ENCODE assay signal across 1 cellular context in genomic region chr19:45075215-45076028, GRCh38.
A peak's percentile ranks its signal among the peaks of the same experiment; 100 is the strongest.
TF ChIP-seq lines count a peak whose summit lies in the region.

No MANE protein-coding gene starts in this region.

TF ChIP-seq in K562, 482 proteins besides CTCF, POLR2A, EP300 and RAD21 (continues in another document):
- TF ChIP-seq VEZF1 (CRISPR knock-in tag; IDR thresholded peaks at IDR 0.05) (peak; percentile 99), HNRNPL (IDR thresholded peaks at IDR 0.05; ENCODE audit: low read depth, low read length) (no peak), NR2C1 (IDR thresholded peaks at IDR 0.05) (peak; percentile 53; the same call in 1 of the 2 replicates), NR2C1 (tag; IDR thresholded peaks at IDR 0.05) (peak; percentile 63; the same call in 1 of the 2 replicates), WHSC1 (IDR thresholded peaks at IDR 0.05; ENCODE audit: low read length) (no peak), PHB (CRISPR knock-in tag; IDR thresholded peaks at IDR 0.05) (no peak), NCOA6 (IDR thresholded peaks at IDR 0.05) (peak; percentile 57; the same call in 1 of the 2 replicates), ZNF12 (CRISPR knock-in tag; IDR thresholded peaks at IDR 0.05) (no peak), ZNF318 (IDR thresholded peaks at IDR 0.05; ENCODE audit: borderline replicate concordance in 1 of 2, low read depth in 1 of 2) (no peak), EHMT2 (IDR thresholded peaks at IDR 0.05) (no peak), ZNF592 (IDR thresholded peaks at IDR 0.05) (no peak), CTCFL (IDR thresholded peaks at IDR 0.05; ENCODE audit: borderline replicate concordance, insufficient read depth, low read depth, low read length, poor library complexity, severe bottlenecking) (no peak), SPI1 (IDR thresholded peaks at IDR 0.05; ENCODE audit: borderline replicate concordance, low read depth, low read length) (peak; percentile 53; the same call in 1 of the 2 replicates), PREB (CRISPR knock-in tag; IDR thresholded peaks at IDR 0.05) (peak; percentile 48; the same call in 1 of the 2 replicates), E2F8 (IDR thresholded peaks at IDR 0.05; ENCODE audit: low read depth, partially characterized antibody) (no peak), ZBTB9 (CRISPR knock-in tag; IDR thresholded peaks at IDR 0.05) (no peak), ZBTB17 (CRISPR knock-in tag; IDR thresholded peaks at IDR 0.05) (no peak), STAG1 (CRISPR knock-in tag; IDR thresholded peaks at IDR 0.05; ENCODE audit: borderline replicate concordance) (0 out of 2 replicates have a peak, but pooled peaks have one; percentile 12), NFRKB (IDR thresholded peaks at IDR 0.05; ENCODE audit: low read depth) (no peak), MTA1 (IDR thresholded peaks at IDR 0.05; ENCODE audit: borderline replicate concordance) (no peak), NEUROD1 (IDR thresholded peaks at IDR 0.05; ENCODE audit: borderline replicate concordance, low read depth, low read length, partially characterized antibody) (no peak), ZNF347 (CRISPR knock-in tag; IDR thresholded peaks at IDR 0.05; ENCODE audit: low read depth) (no peak), RBM22 (IDR thresholded peaks at IDR 0.05; ENCODE audit: low read depth, low read length, poor library complexity, severe bottlenecking) (peak; percentile 1), NUFIP1 (IDR thresholded peaks at IDR 0.05; ENCODE audit: partially characterized antibody) (no peak), BRD9 (IDR thresholded peaks at IDR 0.05; ENCODE audit: low read depth, partially characterized antibody) (no peak), ZNF232 (CRISPR knock-in tag; IDR thresholded peaks at IDR 0.05) (no peak), ZNF740 (CRISPR knock-in tag; IDR thresholded peaks at IDR 0.05) (peak; percentile 95), ZNF740 (tag; IDR thresholded peaks at IDR 0.05) (peak in 1 of 2 experiments; percentile 94; a peak in 2 of 4 replicates), HDAC2 (IDR thresholded peaks at IDR 0.05) (peak; percentile 71), HDAC1 (IDR thresholded peaks at IDR 0.05) (peak in 1 of 2 experiments; percentile 56; a peak in 1 of 4 replicates), ZSCAN29 (IDR thresholded peaks at IDR 0.05) (no peak), ZNF384 (IDR thresholded peaks at IDR 0.05; ENCODE audit: low read depth, low read length) (no peak), E2F3 (CRISPR knock-in tag; IDR thresholded peaks at IDR 0.05) (no peak)
